19 cellular contexts compared by ENCODE assay signal in the genomic region with DNA sequence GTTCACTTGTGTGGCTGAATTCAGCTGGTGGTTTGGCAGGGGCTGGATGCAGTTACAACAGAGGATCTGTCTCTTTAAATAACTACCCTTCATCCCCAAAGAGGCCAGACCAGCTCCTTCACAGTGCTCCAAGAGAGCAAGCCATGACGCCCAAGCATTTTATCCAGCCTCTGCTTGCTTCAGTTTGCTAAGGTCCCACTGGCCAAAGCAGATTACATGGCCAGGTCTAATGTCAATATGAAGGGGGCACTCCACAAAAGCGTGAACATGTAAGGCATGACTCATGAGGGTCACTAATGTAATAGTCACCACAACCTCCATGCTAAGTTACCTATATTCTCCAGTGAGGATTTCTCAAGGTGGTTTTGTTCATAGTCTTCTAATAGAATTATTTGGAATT.
DNase-seq lines count a peak whose midpoint lies in the region; ATAC-seq, FAIRE-seq and TF ChIP-seq lines count a peak whose summit lies in the region.
"Had no signal": no experiment of that assay in that cellular context is flagged by ENCODE, and none has a peak within 500 bp of the region (broad histone marks: within the 10 kb centered on the region; RNA-seq: fewer than 3 reads in every experiment).

No MANE protein-coding gene starts in this region.

- no peaks in the 10 kb centered on the region for H3K9me3 Mint-ChIP-seq in activated B cell treated with CpG ODN at 0.5 μM for 24 hours
- H3K9me3 Mint-ChIP-seq: activated naive CD8-positive, alpha-beta T cell treated with anti-CD3 and anti-CD28 coated beads for 36 hours; activated T-helper 1 cell treated with anti-CD3 and anti-CD28 coated beads, Interleukin-12 subunit alpha, Interleukin-12 subunit beta, Interleukin-2, Interleukin-4 antibody, amounts not matched to agents 30 ng/mL and 10 ng/mL and 1 ng/mL, durations not matched to agents 14 hours and 24 hours and 36 hours had no signal

- H3K27ac Mint-ChIP-seq in activated B cell treated with CpG ODN at 0.5 μM for 24 hours, result peak overlapping the region; percentile 7
- no peak overlapping the region for H3K27ac Mint-ChIP-seq in T-helper 17 cell
- H3K27ac Mint-ChIP-seq: activated CD8-positive, alpha-beta T cell treated with anti-CD3 and anti-CD28 coated beads, Interleukin-2, amount 10 ng/mL, durations not matched to agents 7 days and 5 days; activated naive CD8-positive, alpha-beta T cell treated with anti-CD3 and anti-CD28 coated beads for 36 hours; activated T-helper 1 cell treated with anti-CD3 and anti-CD28 coated beads, Interleukin-12 subunit alpha, Interleukin-12 subunit beta, Interleukin-2, Interleukin-4 antibody, amounts not matched to agents 30 ng/mL and 10 ng/mL and 1 ng/mL, durations not matched to agents 14 hours and 24 hours and 36 hours had no signal

- WGBS in HepG2 (ENCODE audit: low lambda C conversion rate), result 93% methylated on average over 2 of the region's 2 CpGs
- 93% methylated on average over 2 of the region's 2 CpGs for WGBS in right lobe of liver (ENCODE audit: insufficient coverage, low coverage, low lambda C conversion rate, missing lambda C conversion rate)
- WGBS in right cardiac atrium, result 68% methylated on average over 2 of the region's 2 CpGs

- H3K27me3 ChIP-seq in HepG2 (ENCODE audit: control insufficient read depth in 1 of 2, insufficient read depth in 2 of 2, low read length in 2 of 2), result no peaks in the 10 kb centered on the region
- no peaks in the 10 kb centered on the region for H3K27me3 ChIP-seq in right lobe of liver
- no peaks in the 10 kb centered on the region for H3K27me3 ChIP-seq in right cardiac atrium (ENCODE audit: control insufficient read depth, insufficient read depth)
- no peaks in the 10 kb centered on the region for H3K27me3 ChIP-seq in osteoblast (ENCODE audit: insufficient read depth, low read length)
- H3K27me3 ChIP-seq: neutrophil, testis had no signal

- H3K4me1 Mint-ChIP-seq in activated B cell treated with CpG ODN at 0.5 μM for 24 hours (peaks cover 42% of the 10 kb centered on the region), T-helper 17 cell (peaks cover 27% of the 10 kb centered on the region)

- H3K36me3 Mint-ChIP-seq in activated B cell treated with CpG ODN at 0.5 μM for 24 hours (ENCODE audit: low read depth) (peaks cover 26% of the 10 kb centered on the region), T-helper 17 cell (ENCODE audit: low read depth) (peaks cover 3% of the 10 kb centered on the region)

- H3K4me3 Mint-ChIP-seq in activated B cell treated with CpG ODN at 0.5 μM for 24 hours, result no peak overlapping the region
- no peak overlapping the region for H3K4me3 Mint-ChIP-seq in T-helper 17 cell
- H3K4me3 Mint-ChIP-seq: activated CD8-positive, alpha-beta T cell treated with anti-CD3 and anti-CD28 coated beads, Interleukin-2, amount 10 ng/mL, durations not matched to agents 7 days and 5 days; activated naive CD8-positive, alpha-beta T cell treated with anti-CD3 and anti-CD28 coated beads for 36 hours; activated T-helper 1 cell treated with anti-CD3 and anti-CD28 coated beads, Interleukin-12 subunit alpha, Interleukin-12 subunit beta, Interleukin-2, Interleukin-4 antibody, amounts not matched to agents 30 ng/mL and 10 ng/mL and 1 ng/mL, durations not matched to agents 14 hours and 24 hours and 36 hours had no signal

- H3K9ac ChIP-seq in HepG2 (ENCODE audit: insufficient read depth, low read depth, low read length), result no peak overlapping the region

- no peak for FAIRE-seq in HepG2 (lab: Jason Lieb, UNC)
- FAIRE-seq: frontal cortex, GM18507 had no signal

- peaks cover 10% of the 10 kb centered on the region; the same call in 1 of the 2 replicates for H4K20me1 ChIP-seq in HepG2 (ENCODE audit: insufficient read depth, low read length)
- peaks cover 39% of the 10 kb centered on the region for H4K20me1 ChIP-seq in osteoblast (ENCODE audit: insufficient read depth, low read length)

- no TSS peak for BruUV-seq in HepG2 (replicated peaks; lab: Mats Ljungman, UMichigan)

- H3K27me3 Mint-ChIP-seq in activated B cell treated with CpG ODN at 0.5 μM for 24 hours, result no peaks in the 10 kb centered on the region
- H3K27me3 Mint-ChIP-seq in T-helper 17 cell, result no peaks in the 10 kb centered on the region
- H3K27me3 Mint-ChIP-seq: activated naive CD8-positive, alpha-beta T cell treated with anti-CD3 and anti-CD28 coated beads for 36 hours had no signal

- in situ Hi-C loops in HepG2 (cut with HindIII; ENCODE audit: extremely low pct_ligation_motif_present, low pct_unique_long_range_greater_than_20kb), result no loop called here

- no peaks in the 10 kb centered on the region for H3K9me3 ChIP-seq in HepG2 (ENCODE audit: low read length)
- no peaks in the 10 kb centered on the region for H3K9me3 ChIP-seq in right lobe of liver
- H3K9me3 ChIP-seq in right cardiac atrium (ENCODE audit: control insufficient read depth, low read length), result no peaks in the 10 kb centered on the region
- no peaks in the 10 kb centered on the region for H3K9me3 ChIP-seq in T-helper 17 cell (ENCODE audit: control insufficient read depth, low read length, poor library complexity, severe bottlenecking)
- no peaks in the 10 kb centered on the region for H3K9me3 ChIP-seq in osteoblast (ENCODE audit: low read depth, low read length)
- H3K9me3 ChIP-seq: neutrophil, testis had no signal

- CTCF ChIA-PET in HepG2 (lab: Yijun Ruan, JAX; ENCODE audit: low intra/inter-chr PET ratio, low total read pairs), result no interaction called here
- CTCF ChIA-PET in activated B cell treated with CpG ODN at 0.5 μM for 24 hours (lab: Charles Lee), result interaction anchor here (0.8 kb wide), 1 partner anchor 57 kb away, joined by 3 read pairs; no protein-coding TSS in a partner anchor

- peaks cover 25% of the 10 kb centered on the region for H3K79me2 ChIP-seq in HepG2 (ENCODE audit: insufficient read depth, low read length)
- peaks cover 92% of the 10 kb centered on the region for H3K79me2 ChIP-seq in osteoblast (ENCODE audit: insufficient read depth, low read length)

- no peak overlapping the region for H3K27ac ChIP-seq in HepG2 (ENCODE audit: extremely low read length, insufficient read depth, low read length)
- no peak overlapping the region for H3K27ac ChIP-seq in right lobe of liver
- peak overlapping the region; percentile 13 for H3K27ac ChIP-seq in right cardiac atrium (ENCODE audit: low read length)
- no peak overlapping the region for H3K27ac ChIP-seq in osteoblast (ENCODE audit: low read depth, low read length)
- H3K27ac ChIP-seq: neutrophil, testis had no signal

- POLR2A ChIA-PET in HepG2 (lab: Yijun Ruan, JAX) (no interaction called here), activated B cell treated with CpG ODN at 0.5 μM for 24 hours (lab: Charles Lee) (no interaction called here)

- no peak for DNase-seq in HepG2 (ENCODE audit: low spot score)
- no peak for DNase-seq in right lobe of liver
- DNase-seq in activated B cell treated with CpG ODN at 0.5 μM for 24 hours, result no peak
- DNase-seq in right cardiac atrium, result no peak
- no peak for DNase-seq in T-helper 17 cell
- DNase-seq in stimulated activated CD4-positive, alpha-beta T cell treated with anti-CD3 and anti-CD28 coated beads, Interleukin-4, amount 100 ng/mL, for 4 hours, result no peak
- DNase-seq in osteoblast (ENCODE audit: insufficient read length, low spot score, missing footprints), result no peak
- DNase-seq: activated CD8-positive, alpha-beta T cell treated with anti-CD3 and anti-CD28 coated beads, Interleukin-2, amount 10 ng/mL, durations not matched to agents 7 days and 5 days; activated naive CD8-positive, alpha-beta T cell treated with anti-CD3 and anti-CD28 coated beads for 36 hours; NCI-H2107; NCI-H524; retina; T-helper 1 cell; testis had no signal

- H3K4me2 ChIP-seq in HepG2 (ENCODE audit: low read depth, low read length), result no peak overlapping the region
- H3K4me2 ChIP-seq in osteoblast (ENCODE audit: insufficient read depth, low read length), result no peak overlapping the region

- ATAC-seq in HepG2 (no peak), right lobe of liver (no peak), activated B cell treated with CpG ODN at 0.5 μM for 24 hours (ENCODE audit: low read depth) (no peak), right cardiac atrium (peak; percentile 15 to 28), T-helper 17 cell (no peak), GM21423 (IDR thresholded peaks at IDR 0.05; ENCODE audit: unreplicated experiment) (no peak)
- ATAC-seq: activated CD8-positive, alpha-beta T cell treated with anti-CD3 and anti-CD28 coated beads, Interleukin-2, amount 10 ng/mL, durations not matched to agents 7 days and 5 days had no signal

- TF ChIP-seq CTCF in HepG2 (CRISPR knock-in tag; IDR thresholded peaks at IDR 0.05), result no peak
- TF ChIP-seq CTCF in right lobe of liver (IDR thresholded peaks at IDR 0.05), result no peak
- TF ChIP-seq CTCF in activated B cell treated with CpG ODN at 0.5 μM for 24 hours (IDR thresholded peaks at IDR 0.05), result no peak
- TF ChIP-seq CTCF in osteoblast (IDR thresholded peaks at IDR 0.05; ENCODE audit: extremely low read depth, low read depth, low read length), result no peak

- peaks cover 3 to 13% of the 10 kb centered on the region in 2 experiments; a peak in 3 of 5 replicates for H3K36me3 ChIP-seq in HepG2 (replicated peaks in 1 of 2; ENCODE audit: control insufficient read depth in 1 of 2, insufficient read depth in 2 of 2, low read length in 2 of 2)
- no peaks in the 10 kb centered on the region for H3K36me3 ChIP-seq in right lobe of liver
- peaks cover 16% of the 10 kb centered on the region for H3K36me3 ChIP-seq in osteoblast (ENCODE audit: insufficient read depth, low read length)

- no peak overlapping the region for H3K4me3 ChIP-seq in HepG2 (replicated peaks in 1 of 3; ENCODE audit: insufficient read depth in 1 of 3, low read depth in 2 of 3, low read length in 3 of 3)
- no peak overlapping the region for H3K4me3 ChIP-seq in right lobe of liver
- H3K4me3 ChIP-seq in right cardiac atrium (ENCODE audit: low read length), result no peak overlapping the region
- H3K4me3 ChIP-seq in osteoblast (ENCODE audit: insufficient read depth, low read length), result no peak overlapping the region
- H3K4me3 ChIP-seq: testis had no signal

- TF ChIP-seq EP300 in HepG2 (IDR thresholded peaks at IDR 0.05; ENCODE audit: low read depth in 2 of 2, low read length in 2 of 2) (no peak), HepG2 (CRISPR knock-in tag; IDR thresholded peaks at IDR 0.05; ENCODE audit: borderline replicate concordance) (no peak)

- H3K4me1 ChIP-seq in HepG2 (ENCODE audit: insufficient read depth, low read length) (peaks cover 16% of the 10 kb centered on the region), right lobe of liver (peaks cover 0 to 18% (median 0%) of the 10 kb centered on the region in 4 donors), right cardiac atrium (ENCODE audit: control insufficient read depth, insufficient read depth, low read length) (peaks cover 5% of the 10 kb centered on the region), osteoblast (ENCODE audit: insufficient read depth, low read length) (peaks cover 6% of the 10 kb centered on the region)

- intact Hi-C loops in HepG2 (cut with micrococcal nuclease; ENCODE audit: unreplicated experiment), result no loop called here
- intact Hi-C loops in right lobe of liver (cut with DNase I), result no loop called here
- intact Hi-C loops in activated B cell treated with CpG ODN at 0.5 μM for 24 hours (cut with micrococcal nuclease), result no loop called here
- intact Hi-C loops in right cardiac atrium (cut with DNase I), result loop anchor here in 2 of 4 donors (10.0 kb wide), 1 partner anchor 53 kb away; no protein-coding TSS in a partner anchor

- H2AFZ ChIP-seq in HepG2 (ENCODE audit: low read length), result no peak overlapping the region
- no peak overlapping the region for H2AFZ ChIP-seq in osteoblast (ENCODE audit: low read length)

- TF ChIP-seq POLR2A in HepG2 (IDR thresholded peaks at IDR 0.05; ENCODE audit: insufficient read depth in 1 of 2, low read depth in 2 of 2, low read length in 2 of 2), result no peak
- no peak for TF ChIP-seq POLR2A in right lobe of liver (IDR thresholded peaks at IDR 0.05)

- no peak for TF ChIP-seq RAD21 in HepG2 (CRISPR knock-in tag; IDR thresholded peaks at IDR 0.05)

Comparison
In these comparisons a context has a peak if more than half of its experiments do, and no peak if none do; other contexts are left out.
1. ATAC-seq: peak in right cardiac atrium (2 of 2); none in HepG2 (single experiment), right lobe of liver (0 of 4), activated B cell treated with CpG ODN at 0.5 μM for 24 hours (single experiment), T-helper 17 cell (single experiment) and GM21423 (single experiment).